In the genomic region with DNA sequence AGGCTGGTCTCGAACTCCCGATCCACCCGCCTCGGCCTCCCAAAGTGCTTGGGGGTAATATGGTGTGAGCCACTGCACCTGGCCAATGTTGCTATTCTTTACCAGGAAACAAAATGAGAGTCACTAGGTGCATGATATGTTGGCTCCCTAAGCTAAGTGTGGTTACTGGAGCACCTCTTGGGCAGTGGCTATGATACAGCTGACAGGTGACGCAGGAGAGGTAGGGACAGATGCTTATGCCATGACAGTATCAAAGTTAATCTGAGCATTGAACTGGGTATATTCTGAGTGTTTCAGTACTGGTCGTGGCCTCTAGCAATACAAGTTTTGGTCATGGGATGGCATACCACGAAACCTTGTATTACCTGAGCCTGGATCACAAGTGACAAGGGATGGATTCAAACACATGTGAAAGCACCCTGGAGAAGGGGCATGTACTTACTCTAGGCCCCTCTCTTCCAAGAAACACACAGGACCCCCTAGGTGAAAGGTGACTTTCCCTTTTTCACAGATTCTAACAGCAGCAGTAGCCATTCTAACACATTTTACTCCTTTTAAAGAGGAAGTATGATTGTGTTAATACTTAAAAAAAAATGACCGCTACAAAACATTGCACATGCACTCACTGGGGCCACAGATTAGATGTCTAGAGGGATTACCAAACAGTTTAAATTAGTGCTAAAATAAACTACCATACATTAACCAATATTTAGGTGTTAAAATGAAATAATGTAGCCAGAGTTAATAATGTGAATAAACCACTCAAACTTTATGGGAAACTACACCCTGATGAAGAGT, we compare ENCODE assay signal across 14 cellular contexts.
DNase-seq lines count a peak whose midpoint lies in the region; ATAC-seq, FAIRE-seq and TF ChIP-seq lines count a peak whose summit lies in the region.
"Had no signal": no experiment of that assay in that cellular context is flagged by ENCODE, and none has a peak within 500 bp of the region (broad histone marks: within the 10 kb centered on the region; RNA-seq: fewer than 3 reads in every experiment).

No MANE protein-coding gene starts in this region.

- H4K12ac ChIP-seq in trophoblast cell (ENCODE audit: low read depth, low read length) = no peak overlapping the region

- H3K27ac ChIP-seq in cingulate gyrus (ENCODE audit: low read depth, low read length) (peak overlapping the region; percentile 95), trophoblast cell (ENCODE audit: low read depth, low read length) (no peak overlapping the region)

- no peak overlapping the region for H3K23ac ChIP-seq in trophoblast cell (ENCODE audit: low read length)

- no peak for ATAC-seq in GM21526 (IDR thresholded peaks at IDR 0.05; ENCODE audit: low FRiP score, unreplicated experiment)
- ATAC-seq: T-cell had no signal

- H2AK5ac ChIP-seq in trophoblast cell (ENCODE audit: low read length) = no peak overlapping the region

- no peak overlapping the region for H2AFZ ChIP-seq in trophoblast cell (ENCODE audit: insufficient read depth, low read length, poor library complexity)

- peak; percentile 42 for FAIRE-seq in GM12892 (lab: Jason Lieb, UNC)

- peak overlapping the region; percentile 41 for H3K4ac ChIP-seq in trophoblast cell (ENCODE audit: low read depth, low read length)

- no peak overlapping the region for H4K8ac ChIP-seq in trophoblast cell (ENCODE audit: low read depth, low read length)

- H3K4me1 ChIP-seq in trophoblast cell (ENCODE audit: control insufficient read depth in 1 of 2, insufficient read depth in 2 of 2, low read length in 2 of 2) = peaks cover 2 to 4% of the 10 kb centered on the region in 2 experiments

- no CpG with 5 or more reads among the region's 8 CpGs for WGBS in trophoblast cell (ENCODE audit: extremely low coverage, insufficient coverage, insufficient read length)

- H3K14ac ChIP-seq in trophoblast cell (ENCODE audit: low read length) = no peak overlapping the region

- no peak for TF ChIP-seq POLR2A in GM12892 (IDR thresholded peaks at IDR 0.05; ENCODE audit: low read depth, low read length)

- H3K79me1 ChIP-seq in trophoblast cell (ENCODE audit: low read length) = no peaks in the 10 kb centered on the region

- no peak overlapping the region for H2BK12ac ChIP-seq in trophoblast cell (ENCODE audit: low read length)

- no peak overlapping the region for H2BK5ac ChIP-seq in trophoblast cell (ENCODE audit: low read depth, low read length, poor library complexity)

- H3K36me3 ChIP-seq in trophoblast cell (ENCODE audit: control insufficient read depth in 1 of 2, insufficient read depth in 2 of 2, low read length in 2 of 2) = peaks cover 6 to 9% of the 10 kb centered on the region in 2 experiments

- no peak overlapping the region for H4K91ac ChIP-seq in trophoblast cell (ENCODE audit: low read depth, low read length)

- H3K9me3 ChIP-seq in trophoblast cell (ENCODE audit: insufficient read depth, low read depth, low read length) = no peaks in the 10 kb centered on the region
- H3K9me3 ChIP-seq: Caco-2 had no signal

- H3K4me3 ChIP-seq in trophoblast cell (ENCODE audit: low read depth, low read length) = no peak overlapping the region

- H3K4me2 ChIP-seq in trophoblast cell (ENCODE audit: low read length) = no peak overlapping the region

- peaks cover 4% of the 10 kb centered on the region for H3K79me2 ChIP-seq in trophoblast cell (ENCODE audit: control insufficient read depth, insufficient read depth, low read length, poor library complexity)

- DNase-seq in GM12892 (ENCODE audit: insufficient read length) (no peak), NCI-H510A treated with DMSO at 0.1 percent for 48 hours (lab: John Stamatoyannopoulos, UW) (peak; percentile 25), trophoblast cell (peak; percentile 30 to 36), Kasumi-1 (lab: John Stamatoyannopoulos, UW) (no peak), superior temporal gyrus (ENCODE audit: extremely low spot score) (no peak), hippocampal formation (lab: John Stamatoyannopoulos, UW) (no peak)
- DNase-seq: activated CD4-positive, alpha-beta T cell treated with anti-CD3 and anti-CD28 coated beads, Interleukin-2, amount 10 ng/mL, durations not matched to agents 7 days and 5 days; activated gamma-delta T cell; Caco-2; KBM-7; NCI-H2171 treated with DMSO at 0.1 percent for 48 hours; T-cell had no signal

- no peak overlapping the region for H3K18ac ChIP-seq in trophoblast cell (ENCODE audit: low read length)

- no peak overlapping the region for H3K9ac ChIP-seq in trophoblast cell (ENCODE audit: low read length)

- no peaks in the 10 kb centered on the region for H3K27me3 ChIP-seq in trophoblast cell (ENCODE audit: insufficient read depth, low read length)

- no peak overlapping the region for H2BK120ac ChIP-seq in trophoblast cell (ENCODE audit: insufficient read depth, low read length, poor library complexity)

Comparison
In these comparisons a context has a peak if more than half of its experiments do, and no peak if none do; other contexts are left out.
1. DNase-seq: peak in NCI-H510A treated with DMSO at 0.1 percent for 48 hours (single experiment) and trophoblast cell (2 of 2); none in GM12892 (single experiment), Kasumi-1 (0 of 2), superior temporal gyrus (single experiment) and hippocampal formation (0 of 2).